Comparison of ENCODE assay signal across 14 cellular contexts in the genomic region with DNA sequence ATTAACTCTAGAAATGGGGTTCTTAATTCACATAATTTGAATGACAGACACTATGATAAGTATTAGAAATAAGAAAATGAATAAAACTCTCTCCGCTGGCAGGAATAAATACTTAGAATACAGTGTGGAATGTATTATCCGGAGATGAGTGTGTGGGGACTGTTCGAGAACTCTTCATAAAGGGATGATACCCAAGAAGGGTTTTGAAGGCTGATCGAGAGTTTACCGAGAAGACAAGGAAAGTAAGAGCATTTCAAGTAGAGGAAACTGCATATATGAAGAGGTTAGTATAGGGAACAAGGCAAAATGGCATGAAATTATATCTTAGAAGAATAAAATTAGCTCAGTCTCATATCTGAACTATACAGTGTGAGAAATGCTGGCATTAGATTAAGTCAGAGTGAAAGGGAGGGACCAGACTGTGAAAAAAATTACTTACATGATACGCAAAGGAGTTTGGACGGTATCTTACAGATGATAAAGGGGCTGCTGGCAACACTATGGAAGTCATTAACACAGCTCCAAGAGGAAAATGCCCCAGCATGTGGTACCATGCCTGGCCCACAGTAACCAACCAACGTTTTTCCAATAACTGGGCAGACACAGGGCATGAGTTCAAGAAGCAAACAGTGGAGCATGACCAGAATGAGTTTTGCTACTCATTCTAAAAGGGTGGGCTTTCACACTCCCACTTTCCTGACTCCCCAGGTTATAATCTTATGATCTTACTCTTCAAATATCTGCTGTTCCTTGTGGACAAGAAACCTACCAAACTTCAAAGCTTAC. TPM values are rescaled to one million over a fixed set of nuclear protein-coding genes. Genes with fewer than 3 reads are reported as not detected.
DNase-seq lines count a peak whose midpoint lies in the region; FAIRE-seq and TF ChIP-seq lines count a peak whose summit lies in the region.
"Had no signal": no experiment of that assay in that cellular context is flagged by ENCODE, and none has a peak within 500 bp of the region (broad histone marks: within the 10 kb centered on the region; RNA-seq: fewer than 3 reads in every experiment).

No MANE protein-coding gene starts in this region.

- H3K79me2 ChIP-seq in astrocyte (ENCODE audit: insufficient read depth, low read length) (peaks cover 99% of the 10 kb centered on the region), fibroblast of lung (ENCODE audit: control insufficient read depth, insufficient read depth, low read length) (peaks cover 100% of the 10 kb centered on the region)

- H3K36me3 Mint-ChIP-seq in astrocyte (ENCODE audit: low read depth, unreplicated experiment): no peaks in the 10 kb centered on the region

- no peaks in the 10 kb centered on the region for H3K9me3 Mint-ChIP-seq in astrocyte (ENCODE audit: unreplicated experiment)

- peak overlapping the region; percentile 95 for H3K4me3 ChIP-seq in astrocyte (ENCODE audit: insufficient read depth, low read depth, low read length)
- no peak overlapping the region for H3K4me3 ChIP-seq in fibroblast of lung (replicated peaks in 1 of 4; ENCODE audit: control extremely low read depth in 1 of 4, insufficient read depth in 1 of 4, low read depth in 3 of 4, low read length in 4 of 4)
- peak overlapping the region; percentile 84 for H3K4me3 ChIP-seq in retinal pigment epithelial cell (ENCODE audit: low read length)
- no peak overlapping the region for H3K4me3 ChIP-seq in coronary artery
- H3K4me3 ChIP-seq in small intestine (ENCODE audit: low read depth in 1 of 2, low read length in 2 of 2): no peak overlapping the region
- H3K4me3 ChIP-seq: BLaER1 had no signal

- peak overlapping the region; percentile 93 for H3K9ac ChIP-seq in astrocyte (ENCODE audit: low read length)
- no peak overlapping the region for H3K9ac ChIP-seq in fibroblast of lung (ENCODE audit: insufficient read depth, low read length)
- H3K9ac ChIP-seq: BLaER1 had no signal

- H3K27ac Mint-ChIP-seq in astrocyte (ENCODE audit: unreplicated experiment): no peak overlapping the region

- H4K20me1 ChIP-seq in astrocyte (ENCODE audit: insufficient read depth, low read length) (peaks cover 88% of the 10 kb centered on the region), fibroblast of lung (ENCODE audit: control insufficient read depth, extremely low read depth, insufficient read depth, low read length) (peaks cover 3% of the 10 kb centered on the region)

- no peaks in the 10 kb centered on the region for H3K27me3 Mint-ChIP-seq in astrocyte (ENCODE audit: low read depth, unreplicated experiment)

- peak; percentile 68 for DNase-seq in HT-29 (ENCODE audit: low spot score)
- no peak for DNase-seq in astrocyte (ENCODE audit: low read depth)
- DNase-seq in fibroblast of lung (ENCODE audit: low read depth in 2 of 2): peak in 1 of 2 donors; percentile 35
- no peak for DNase-seq in retinal pigment epithelial cell (ENCODE audit: low read depth)
- DNase-seq in coronary artery (ENCODE audit: low spot score): no peak
- no peak for DNase-seq in SW480 (ENCODE audit: low spot score)
- DNase-seq in small intestine: no peak
- DNase-seq: DMS153, EL, KBM-7, NCI-H1092, SHP77 treated with DMSO at 0.1 percent for 48 hours had no signal

- WGBS in small intestine, 3 donors: 89 to 91% (median 90%) methylated on average over 8 of the region's 8 CpGs

- H3K36me3 ChIP-seq in astrocyte (ENCODE audit: insufficient read depth, low read length) (peaks cover 35% of the 10 kb centered on the region), fibroblast of lung (ENCODE audit: control insufficient read depth, insufficient read depth, low read length) (peaks cover 2% of the 10 kb centered on the region), small intestine (ENCODE audit: control insufficient read depth in 2 of 2, insufficient read depth in 2 of 2, low read length in 2 of 2) (no peaks in the 10 kb centered on the region)
- H3K36me3 ChIP-seq: BLaER1 had no signal

- peaks cover 25% of the 10 kb centered on the region for H3K4me1 Mint-ChIP-seq in astrocyte (ENCODE audit: low read depth, unreplicated experiment)

- H3K4me2 ChIP-seq in astrocyte (ENCODE audit: low read length) (peak overlapping the region; percentile 87), fibroblast of lung (ENCODE audit: extremely low read depth, insufficient read depth, low read length) (peak overlapping the region; percentile 18)
- H3K4me2 ChIP-seq: BLaER1 had no signal

- TF ChIP-seq CTCF in astrocyte (IDR thresholded peaks at IDR 0.05; ENCODE audit: insufficient read depth, low read depth, low read length) (no peak), fibroblast of lung (conservative IDR thresholded peaks at IDR 0.05 in 1 of 2, IDR thresholded peaks at IDR 0.05 in 1 of 2; ENCODE audit: low read depth in 1 of 2, low read length in 2 of 2) (no peak), retinal pigment epithelial cell (conservative IDR thresholded peaks at IDR 0.05; ENCODE audit: low read depth, low read length) (no peak), coronary artery (IDR thresholded peaks at IDR 0.05) (no peak)

- H2AFZ ChIP-seq in astrocyte (ENCODE audit: low read depth, low read length): no peak overlapping the region
- no peak overlapping the region for H2AFZ ChIP-seq in fibroblast of lung (ENCODE audit: low read length)

- H3K4me1 ChIP-seq in astrocyte (ENCODE audit: insufficient read depth, low read length) (peaks cover 56% of the 10 kb centered on the region), fibroblast of lung (ENCODE audit: control insufficient read depth, extremely low read depth, insufficient read depth, low read length) (peaks cover 28% of the 10 kb centered on the region), small intestine (ENCODE audit: control insufficient read depth in 2 of 2, insufficient read depth in 1 of 2, low read depth in 1 of 2, low read length in 1 of 2) (no peaks in the 10 kb centered on the region)

- no peaks in the 10 kb centered on the region for H3K9me3 ChIP-seq in astrocyte (ENCODE audit: insufficient read depth, low read depth, low read length)
- no peaks in the 10 kb centered on the region for H3K9me3 ChIP-seq in fibroblast of lung (ENCODE audit: control insufficient read depth, insufficient read depth, low read depth, low read length)
- no peaks in the 10 kb centered on the region for H3K9me3 ChIP-seq in small intestine (ENCODE audit: control insufficient read depth, low read depth)
- H3K9me3 ChIP-seq: BLaER1 had no signal

- peak overlapping the region; percentile 17 for H3K4me3 Mint-ChIP-seq in astrocyte (ENCODE audit: unreplicated experiment)

- H3K27me3 ChIP-seq in astrocyte (ENCODE audit: insufficient read depth, low read length) (no peaks in the 10 kb centered on the region), fibroblast of lung (ENCODE audit: control insufficient read depth, insufficient read depth, low read length) (no peaks in the 10 kb centered on the region), small intestine (ENCODE audit: control insufficient read depth in 2 of 2, insufficient read depth in 2 of 2, low read length in 2 of 2) (no peaks in the 10 kb centered on the region)
- H3K27me3 ChIP-seq: BLaER1 had no signal

- FAIRE-seq in astrocyte (lab: Jason Lieb, UNC) (no peak), small intestine (lab: Jason Lieb, UNC) (no peak)
- FAIRE-seq: H54 had no signal

- H3K27ac ChIP-seq in astrocyte (ENCODE audit: low read depth, low read length) (peak overlapping the region; percentile 53), fibroblast of lung (ENCODE audit: insufficient read depth, low read length) (no peak overlapping the region), coronary artery (no peak overlapping the region), small intestine (ENCODE audit: low read depth in 1 of 2, low read length in 1 of 2) (no peak overlapping the region)
- H3K27ac ChIP-seq: BLaER1 had no signal

RNA-seq across cellular contexts. Expression of a gene that starts 6.5 kb away (rescaled TPM):
- 104 TPM in 2 replicates for total RNA-seq in HT-29 (2014; rRNA removed; shearing (Covaris generic))
- total RNA-seq in astrocyte (214 and 243 TPM in 2 replicates), fibroblast of lung (69.9 and 98.1 TPM in 2 replicates)
- polyA plus RNA-seq in fibroblast of lung (195 and 197 TPM in 2 replicates), small intestine (1 to 10 TPM in 2 of 3 donors, under 1 TPM in 1; 0.22 to 3.0 (median 1.1) TPM)
- 69.3 and 83.6 TPM in 2 replicates for polyA plus RNA-seq in fibroblast of lung (2012)
- 43.5 and 86.6 TPM in 2 replicates for polyA minus RNA-seq in fibroblast of lung (ENCODE audit: low replicate concordance)

Comparison
In these comparisons a context has a peak if more than half of its experiments do, and no peak if none do; other contexts are left out.
1. H3K4me3 ChIP-seq: peak in astrocyte (single experiment) and retinal pigment epithelial cell (single experiment); none in fibroblast of lung (0 of 4), coronary artery (single experiment) and small intestine (0 of 2).